Comparison of ENCODE assay signal across 8 cellular contexts in the genomic region with DNA sequence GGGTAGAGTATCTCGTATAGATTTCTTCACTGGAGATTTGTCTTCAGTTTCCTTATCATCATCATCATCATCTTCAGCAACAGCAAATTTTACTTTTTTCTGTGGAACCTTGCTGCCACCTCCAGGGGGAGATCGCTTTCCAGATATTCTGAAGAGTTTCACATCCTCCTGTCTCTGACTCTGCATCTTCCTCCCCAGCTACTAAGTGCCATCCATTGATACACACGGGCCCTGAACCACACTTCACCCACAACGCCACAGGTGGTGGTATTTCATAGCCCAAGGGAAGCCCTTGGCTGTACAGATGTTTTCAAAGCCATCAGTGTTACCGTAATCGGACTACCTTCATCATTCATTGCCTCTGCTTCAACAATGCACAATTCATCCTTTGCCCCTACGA.
DNase-seq lines count a peak whose midpoint lies in the region; ATAC-seq and TF ChIP-seq lines count a peak whose summit lies in the region.

No MANE protein-coding gene starts in this region.

- H3K36me3 ChIP-seq in upper lobe of left lung = peaks cover 0 to 12% (median 0%) of the 10 kb centered on the region in 4 donors
- H3K36me3 ChIP-seq in Caco-2 (ENCODE audit: control insufficient read depth, insufficient read depth, low read length) = no peaks in the 10 kb centered on the region

- TF ChIP-seq POLR2A in upper lobe of left lung (IDR thresholded peaks at IDR 0.05) = no peak

- H3K36me3 Mint-ChIP-seq in activated CD4-positive, alpha-beta T cell treated with anti-CD3 and anti-CD28 coated beads, Interleukin-2, amount 10 ng/mL, durations not matched to agents 7 days and 5 days (ENCODE audit: low read depth) = peaks cover 32% of the 10 kb centered on the region
- peaks cover 5% of the 10 kb centered on the region for H3K36me3 Mint-ChIP-seq in Caco-2 (ENCODE audit: insufficient read depth, unreplicated experiment)

- TF ChIP-seq EP300 in upper lobe of left lung (IDR thresholded peaks at IDR 0.05) = no peak

- intact Hi-C loops in Right ventricle myocardium inferior (cut with DNase I) = loop anchor here (5.0 kb wide), 1 partner anchor 71 kb away; no protein-coding TSS in a partner anchor
- intact Hi-C loops in cardiac septum (cut with DNase I) = no loop called here
- intact Hi-C loops in Caco-2 (cut with micrococcal nuclease; ENCODE audit: unreplicated experiment) = loop anchor here (5.0 kb wide), 1 partner anchor 71 kb away; no protein-coding TSS in a partner anchor

- H3K27me3 Mint-ChIP-seq in activated CD4-positive, alpha-beta T cell treated with anti-CD3 and anti-CD28 coated beads, Interleukin-2, amount 10 ng/mL, durations not matched to agents 7 days and 5 days = no peaks in the 10 kb centered on the region
- no peaks in the 10 kb centered on the region for H3K27me3 Mint-ChIP-seq in Caco-2 (ENCODE audit: insufficient read depth, unreplicated experiment)

- H3K27ac Mint-ChIP-seq in activated CD4-positive, alpha-beta T cell treated with anti-CD3 and anti-CD28 coated beads, Interleukin-2, amount 10 ng/mL, durations not matched to agents 7 days and 5 days = peak overlapping the region; percentile 76
- H3K27ac Mint-ChIP-seq in Caco-2 (ENCODE audit: unreplicated experiment) = no peak overlapping the region

- no peaks in the 10 kb centered on the region for H3K9me3 ChIP-seq in upper lobe of left lung
- no peaks in the 10 kb centered on the region for H3K9me3 ChIP-seq in Caco-2

- no peak for DNase-seq in Right ventricle myocardium inferior (ENCODE audit: missing footprints)
- DNase-seq in cardiac septum (ENCODE audit: low spot score) = no peak
- DNase-seq in activated CD4-positive, alpha-beta T cell treated with anti-CD3 and anti-CD28 coated beads, Interleukin-2, amount 10 ng/mL, durations not matched to agents 7 days and 5 days = peak; percentile 68
- peak in 1 of 2 donors; percentile 14 for DNase-seq in foreskin fibroblast
- DNase-seq in upper lobe of left lung = no peak
- no peak for DNase-seq in Caco-2

- no peak overlapping the region for H3K27ac ChIP-seq in upper lobe of left lung

- CTCF ChIA-PET in activated CD4-positive, alpha-beta T cell treated with anti-CD3 and anti-CD28 coated beads, Interleukin-2, amount 10 ng/mL, durations not matched to agents 7 days and 5 days (lab: Charles Lee) = interaction anchor here (1.0 to 2.5 kb wide), 5 partner anchors 9 to 137 kb away, joined by 3 to 10 read pairs (median 6); no protein-coding TSS in a partner anchor
- CTCF ChIA-PET in Caco-2 (lab: Charles Lee) = interaction anchor here (0.5 to 0.8 kb wide), 2 partner anchors 54 to 73 kb away, joined by 3 read pairs; no protein-coding TSS in a partner anchor

- H3K4me1 ChIP-seq in upper lobe of left lung = peaks cover 0 to 13% (median 5%) of the 10 kb centered on the region in 4 donors
- no peaks in the 10 kb centered on the region for H3K4me1 ChIP-seq in Caco-2

- POLR2A ChIA-PET in activated CD4-positive, alpha-beta T cell treated with anti-CD3 and anti-CD28 coated beads, Interleukin-2, amount 10 ng/mL, durations not matched to agents 7 days and 5 days (lab: Charles Lee) = interaction anchor here (0.6 to 0.9 kb wide), 2 partner anchors 34 to 136 kb away, joined by 4 to 8 read pairs; no protein-coding TSS in a partner anchor
- POLR2A ChIA-PET in Caco-2 (lab: Charles Lee) = no interaction called here

- TF ChIP-seq CTCF in foreskin fibroblast (IDR thresholded peaks at IDR 0.05; ENCODE audit: low read depth, low read length) = peak; percentile 13
- TF ChIP-seq CTCF in upper lobe of left lung (IDR thresholded peaks at IDR 0.05) = peak in 5 of 6 experiments; percentile 15 to 41 (median 27)
- peak in 1 of 2 experiments; percentile 10 for TF ChIP-seq CTCF in Caco-2 (IDR thresholded peaks at IDR 0.05; ENCODE audit: insufficient read depth in 1 of 2, low read depth in 1 of 2, low read length in 1 of 2, severe bottlenecking in 1 of 2, unreplicated experiment in 1 of 2)

- peaks cover 85% of the 10 kb centered on the region for H3K4me1 Mint-ChIP-seq in activated CD4-positive, alpha-beta T cell treated with anti-CD3 and anti-CD28 coated beads, Interleukin-2, amount 10 ng/mL, durations not matched to agents 7 days and 5 days
- no peaks in the 10 kb centered on the region for H3K4me1 Mint-ChIP-seq in Caco-2 (ENCODE audit: low read depth, unreplicated experiment)

- ATAC-seq in Right ventricle myocardium inferior (peak; percentile 26), HG03196 (IDR thresholded peaks at IDR 0.05; ENCODE audit: unreplicated experiment) (peak; percentile 54), upper lobe of left lung (ENCODE audit: low FRiP score in 2 of 2) (peak in 1 of 2 donors; percentile 71), GM18520 (IDR thresholded peaks at IDR 0.05; ENCODE audit: unreplicated experiment) (no peak)

- 69 to 80% methylated on average over 7 of the region's 7 CpGs for WGBS in upper lobe of left lung, 2 donors

- no TSS peak for BruUV-seq in Caco-2 (replicated peaks; lab: Mats Ljungman, UMichigan)

- H3K4me3 Mint-ChIP-seq in activated CD4-positive, alpha-beta T cell treated with anti-CD3 and anti-CD28 coated beads, Interleukin-2, amount 10 ng/mL, durations not matched to agents 7 days and 5 days = no peak overlapping the region
- no peak overlapping the region for H3K4me3 Mint-ChIP-seq in Caco-2 (ENCODE audit: unreplicated experiment)

- H3K27me3 ChIP-seq in upper lobe of left lung = no peaks in the 10 kb centered on the region
- H3K27me3 ChIP-seq in Caco-2 (replicated peaks; ENCODE audit: control insufficient read depth, insufficient read depth, low read length) = no peaks in the 10 kb centered on the region

- no peak overlapping the region for H3K4me3 ChIP-seq in foreskin fibroblast (ENCODE audit: low read depth in 1 of 2, low read length in 2 of 2)
- H3K4me3 ChIP-seq in upper lobe of left lung = no peak overlapping the region
- H3K4me3 ChIP-seq in Caco-2 (ENCODE audit: low read depth, low read length) = no peak overlapping the region

- H3K9me3 Mint-ChIP-seq in activated CD4-positive, alpha-beta T cell treated with anti-CD3 and anti-CD28 coated beads, Interleukin-2, amount 10 ng/mL, durations not matched to agents 7 days and 5 days = no peaks in the 10 kb centered on the region
- no peaks in the 10 kb centered on the region for H3K9me3 Mint-ChIP-seq in Caco-2 (ENCODE audit: unreplicated experiment)
